In genomic region chr15:98713585-98714001, GRCh38 we compare ENCODE assay signal across 10 cellular contexts.
DNase-seq lines count a peak whose midpoint lies in the region; ATAC-seq lines count a peak whose summit lies in the region.
"Had no signal": no experiment of that assay in that cellular context is flagged by ENCODE, and none has a peak within 500 bp of the region (broad histone marks: within the 10 kb centered on the region; RNA-seq: fewer than 3 reads in every experiment).

No MANE protein-coding gene starts in this region.

- DNase-seq in AG08395 (ENCODE audit: low spot score) (peak; percentile 83), kidney tubule cell (ENCODE audit: low spot score) (peak; percentile 59), NCI-H2081 treated with DMSO at 0.1 percent for 48 hours (lab: John Stamatoyannopoulos, UW) (no peak), DMS79 (lab: John Stamatoyannopoulos, UW) (no peak), foreskin melanocyte (no peak)
- DNase-seq: NCI-H774, testis had no signal

- H3K9me3 Mint-ChIP-seq in activated naive CD8-positive, alpha-beta T cell (ENCODE audit: low read depth): peaks cover 3% of the 10 kb centered on the region

- H3K27ac Mint-ChIP-seq in activated naive CD8-positive, alpha-beta T cell: peak overlapping the region; percentile 51

- peaks cover 64% of the 10 kb centered on the region for H3K4me1 Mint-ChIP-seq in activated naive CD8-positive, alpha-beta T cell (ENCODE audit: low read depth)

- H3K27me3 Mint-ChIP-seq in activated naive CD8-positive, alpha-beta T cell: no peaks in the 10 kb centered on the region

- peak overlapping the region; percentile 61 for H3K4me3 Mint-ChIP-seq in activated naive CD8-positive, alpha-beta T cell

- ATAC-seq in GM21381 (IDR thresholded peaks at IDR 0.05; ENCODE audit: unreplicated experiment): peak; percentile 58
- ATAC-seq in GM21723 (IDR thresholded peaks at IDR 0.05; ENCODE audit: unreplicated experiment): no peak

- peaks cover 20% of the 10 kb centered on the region for H3K36me3 Mint-ChIP-seq in activated naive CD8-positive, alpha-beta T cell

Comparison
In these comparisons a context has a peak if more than half of its experiments do, and no peak if none do; other contexts are left out.
1. DNase-seq: peak in AG08395 (single experiment) and kidney tubule cell (single experiment); none in NCI-H2081 treated with DMSO at 0.1 percent for 48 hours (single experiment), DMS79 (single experiment) and foreskin melanocyte (single experiment).